Comparison of ENCODE assay signal across 1 cellular context in genomic region chr17:39014044-39014794, GRCh38.
TF ChIP-seq lines count a peak whose summit lies in the region.

No MANE protein-coding gene starts in this region.

TF ChIP-seq in K562, 482 proteins besides CTCF, POLR2A, EP300 and RAD21 (continued from another document and continues in another):
- TF ChIP-seq MLX (CRISPR knock-in tag; conservative IDR thresholded peaks at IDR 0.05) (no peak), ZNF717 (CRISPR knock-in tag; IDR thresholded peaks at IDR 0.05) (peak; percentile 34; the same call in 1 of the 2 replicates), SRSF9 (IDR thresholded peaks at IDR 0.05; ENCODE audit: borderline replicate concordance, low read depth, low read length) (no peak), SMARCC2 (IDR thresholded peaks at IDR 0.05; ENCODE audit: low read depth) (peak; percentile 60; the same call in 1 of the 2 replicates), NKRF (IDR thresholded peaks at IDR 0.05; ENCODE audit: borderline replicate concordance) (no peak), ZNF212 (CRISPR knock-in tag; IDR thresholded peaks at IDR 0.05) (peak; percentile 89), HSF4 (CRISPR knock-in tag; IDR thresholded peaks at IDR 0.05; ENCODE audit: borderline replicate concordance) (peak; percentile 94; the same call in 1 of the 2 replicates), PHF20 (IDR thresholded peaks at IDR 0.05; ENCODE audit: partially characterized antibody) (no peak), ZNF165 (CRISPR knock-in tag; IDR thresholded peaks at IDR 0.05; ENCODE audit: borderline replicate concordance) (peak; percentile 95), HDAC6 (IDR thresholded peaks at IDR 0.05; ENCODE audit: low read depth, low read length) (no peak), CEBPG (CRISPR knock-in tag; IDR thresholded peaks at IDR 0.05) (no peak), CEBPG (tag; conservative IDR thresholded peaks at IDR 0.05 in 1 of 2, IDR thresholded peaks at IDR 0.05 in 1 of 2) (no peak), RBM22 (IDR thresholded peaks at IDR 0.05; ENCODE audit: low read depth, low read length, poor library complexity, severe bottlenecking) (no peak), NELFE (IDR thresholded peaks at IDR 0.05; ENCODE audit: insufficient read depth, insufficient read length) (no peak), CEBPZ (IDR thresholded peaks at IDR 0.05; ENCODE audit: borderline replicate concordance, low read depth, low read length) (no peak), E2F3 (CRISPR knock-in tag; IDR thresholded peaks at IDR 0.05) (peak; percentile 95), E2F4 (CRISPR knock-in tag; IDR thresholded peaks at IDR 0.05; ENCODE audit: low read depth) (no peak), ZFP36 (IDR thresholded peaks at IDR 0.05; ENCODE audit: low read depth, low read length, partially characterized antibody) (no peak), TCF7L2 (IDR thresholded peaks at IDR 0.05; ENCODE audit: low read depth, low read length) (no peak), GABPB1 (CRISPR knock-in tag; IDR thresholded peaks at IDR 0.05) (no peak), CUX1 (CRISPR knock-in tag; IDR thresholded peaks at IDR 0.05) (peak; percentile 91), RBM34 (IDR thresholded peaks at IDR 0.05; ENCODE audit: borderline replicate concordance, insufficient read depth, low read length) (no peak), WHSC1 (IDR thresholded peaks at IDR 0.05; ENCODE audit: low read length) (no peak), ZNF780A (CRISPR knock-in tag; IDR thresholded peaks at IDR 0.05) (0 out of 2 replicates have a peak, but pooled peaks have one; percentile 49), HDGF (IDR thresholded peaks at IDR 0.05) (no peak), ZNF77 (CRISPR knock-in tag; IDR thresholded peaks at IDR 0.05) (0 out of 2 replicates have a peak, but pooled peaks have one; percentile 35), SREBF2 (CRISPR knock-in tag; IDR thresholded peaks at IDR 0.05) (no peak), NR0B1 (IDR thresholded peaks at IDR 0.05; ENCODE audit: partially characterized antibody) (no peak), MCM2 (IDR thresholded peaks at IDR 0.05; ENCODE audit: low read depth) (no peak), KDM5B (IDR thresholded peaks at IDR 0.05; ENCODE audit: insufficient replicate concordance, low read depth, low read length) (no peak), E4F1 (CRISPR knock-in tag; IDR thresholded peaks at IDR 0.05; ENCODE audit: borderline replicate concordance) (peak; percentile 90), PCBP2 (IDR thresholded peaks at IDR 0.05; ENCODE audit: low read depth, low read length, poor library complexity, severe bottlenecking) (no peak), BCOR (IDR thresholded peaks at IDR 0.05) (no peak), BACH1 (tag; IDR thresholded peaks at IDR 0.05) (peak; percentile 98), HMGXB4 (CRISPR knock-in tag; IDR thresholded peaks at IDR 0.05) (no peak), ZBTB49 (CRISPR knock-in tag; IDR thresholded peaks at IDR 0.05; ENCODE audit: borderline replicate concordance) (no peak), KLF1 (tag; IDR thresholded peaks at IDR 0.05) (0 out of 2 replicates have a peak, but pooled peaks have one; percentile 31), GATAD2A (IDR thresholded peaks at IDR 0.05) (no peak)
